ENCODE assay signal across 16 cellular contexts in genomic region chr15:58564967-58565366, GRCh38.
"Had no signal": no experiment of that assay in that cellular context is flagged by ENCODE, and none has a peak within 500 bp of the region (broad histone marks: within the 10 kb centered on the region; RNA-seq: fewer than 3 reads in every experiment).

No MANE protein-coding gene starts in this region.

- H3K27me3 Mint-ChIP-seq: activated CD4-positive, alpha-beta T cell treated with anti-CD3 and anti-CD28 coated beads, Interleukin-2, amount 10 ng/mL, durations not matched to agents 7 days and 5 days; effector memory CD8-positive, alpha-beta T cell had no signal

- DNase-seq: activated CD4-positive, alpha-beta T cell treated with anti-CD3 and anti-CD28 coated beads, Interleukin-2, amount 10 ng/mL, durations not matched to agents 7 days and 5 days; activated CD4-positive, CD25-positive, alpha-beta regulatory T cell; activated effector memory CD4-positive, alpha-beta T cell treated with anti-CD3 and anti-CD28 coated beads, Interleukin-2, amount 50 U/mL, for 16 hours; activated T-cell treated with anti-CD3 and anti-CD28 coated beads, Interleukin-2, amount 50 U/mL, for 1 hour; amniotic stem cell; body of pancreas; effector memory CD8-positive, alpha-beta T cell; hypothalamus; kidney glomerular epithelial cell; pancreas; small intestine; thyroid gland had no signal

- H3K36me3 Mint-ChIP-seq: activated naive CD4-positive, alpha-beta T cell treated with anti-CD3 and anti-CD28 coated beads, Interleukin-2, amount 50 U/mL, for 72 hours; stimulated activated effector memory CD8-positive, alpha-beta T cell treated with anti-CD3 and anti-CD28 coated beads, Interleukin-12 subunit alpha, Interleukin-12 subunit beta, amount 100 ng/mL, for 72 hours had no signal

- H3K9me3 Mint-ChIP-seq: activated naive CD4-positive, alpha-beta T cell treated with anti-CD3 and anti-CD28 coated beads, Interleukin-2, amount 50 U/mL, for 72 hours; dendritic cell treated with granulocyte-macrophage colony-stimulating factor and Interleukin-4, amounts not matched to agents 40 ng/mL and 50 ng/mL, for 4 days; effector memory CD8-positive, alpha-beta T cell; neural crest cell; stimulated activated effector memory CD8-positive, alpha-beta T cell treated with anti-CD3 and anti-CD28 coated beads, Interleukin-12 subunit alpha, Interleukin-12 subunit beta, amount 100 ng/mL, for 72 hours had no signal

- H3K27ac Mint-ChIP-seq: activated CD4-positive, alpha-beta T cell treated with anti-CD3 and anti-CD28 coated beads, Interleukin-2, amount 10 ng/mL, durations not matched to agents 7 days and 5 days; activated naive CD4-positive, alpha-beta T cell treated with anti-CD3 and anti-CD28 coated beads, Interleukin-2, amount 50 U/mL, for 72 hours; dendritic cell treated with granulocyte-macrophage colony-stimulating factor and Interleukin-4, amounts not matched to agents 40 ng/mL and 50 ng/mL, for 4 days; effector memory CD8-positive, alpha-beta T cell; stimulated activated effector memory CD8-positive, alpha-beta T cell treated with anti-CD3 and anti-CD28 coated beads, Interleukin-12 subunit alpha, Interleukin-12 subunit beta, amount 100 ng/mL, for 72 hours had no signal

- ATAC-seq: activated naive CD4-positive, alpha-beta T cell treated with anti-CD3 and anti-CD28 coated beads, Interleukin-2, amount 50 U/mL, for 72 hours; body of pancreas; effector memory CD8-positive, alpha-beta T cell; pancreas; stimulated activated effector memory CD8-positive, alpha-beta T cell treated with anti-CD3 and anti-CD28 coated beads, Interleukin-12 subunit alpha, Interleukin-12 subunit beta, amount 100 ng/mL, for 72 hours had no signal

- H3K4me3 Mint-ChIP-seq: activated CD4-positive, alpha-beta T cell treated with anti-CD3 and anti-CD28 coated beads, Interleukin-2, amount 10 ng/mL, durations not matched to agents 7 days and 5 days; dendritic cell treated with granulocyte-macrophage colony-stimulating factor and Interleukin-4, amounts not matched to agents 40 ng/mL and 50 ng/mL, for 4 days; effector memory CD8-positive, alpha-beta T cell; neural crest cell; stimulated activated effector memory CD8-positive, alpha-beta T cell treated with anti-CD3 and anti-CD28 coated beads, Interleukin-12 subunit alpha, Interleukin-12 subunit beta, amount 100 ng/mL, for 72 hours had no signal
